ENCODE assay signal across 31 cellular contexts in the genomic region with DNA sequence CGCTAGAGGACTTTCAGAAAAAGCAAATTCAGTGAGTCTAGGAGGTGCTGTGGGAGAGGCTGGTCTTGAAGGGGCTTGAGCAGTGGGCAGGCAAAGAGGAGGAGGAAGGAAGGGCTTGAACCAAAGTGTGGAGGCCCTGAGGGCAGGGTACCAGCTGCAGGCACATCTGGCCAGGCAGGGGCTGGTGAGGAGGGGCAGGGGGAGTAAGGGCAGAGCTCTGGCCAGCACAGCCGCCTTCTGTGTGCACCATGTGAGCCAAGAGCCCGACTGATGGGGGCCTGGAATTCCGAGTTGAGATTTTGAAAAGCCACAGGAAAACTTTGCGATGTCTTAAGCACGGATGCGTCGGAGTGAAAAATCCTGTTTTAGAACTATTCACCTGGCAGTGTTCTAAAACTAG.
A peak's percentile ranks its signal among the peaks of the same experiment; 100 is the strongest.
DNase-seq lines count a peak whose midpoint lies in the region; ATAC-seq, FAIRE-seq and TF ChIP-seq lines count a peak whose summit lies in the region.
"Had no signal": no experiment of that assay in that cellular context is flagged by ENCODE, and none has a peak within 500 bp of the region (broad histone marks: within the 10 kb centered on the region; RNA-seq: fewer than 3 reads in every experiment).

No MANE protein-coding gene starts in this region.

- H3K4me1 ChIP-seq in endodermal cell (ENCODE audit: control insufficient read depth, insufficient read depth, low read length) (peaks cover 9% of the 10 kb centered on the region), suprapubic skin (peaks cover 23% of the 10 kb centered on the region)
- H3K4me1 ChIP-seq: colonic mucosa, prostate gland had no signal

- peaks cover 21% of the 10 kb centered on the region for H3K4me1 Mint-ChIP-seq in activated naive CD4-positive, alpha-beta T cell treated with anti-CD3 and anti-CD28 coated beads, Interleukin-2, amount 10 ng/mL, durations not matched to agents 7 days and 5 days
- H3K4me1 Mint-ChIP-seq in endodermal cell (peaks cover 24% of the 10 kb centered on the region), mesothelial cell of epicardium (peaks cover 11% of the 10 kb centered on the region)

- H3K9me3 ChIP-seq in endodermal cell (ENCODE audit: control insufficient read depth, low read length) = no peaks in the 10 kb centered on the region
- no peaks in the 10 kb centered on the region for H3K9me3 ChIP-seq in suprapubic skin
- H3K9me3 ChIP-seq: colonic mucosa, heart left ventricle, MG63, prostate gland, upper lobe of right lung had no signal

- DNase-seq in activated naive CD4-positive, alpha-beta T cell treated with anti-CD3 and anti-CD28 coated beads, Interleukin-2, amount 50 U/mL, for 72 hours (ENCODE audit: low spot score in 2 of 2) = no peak
- DNase-seq in activated naive CD4-positive, alpha-beta T cell treated with anti-CD3 and anti-CD28 coated beads, Interleukin-2, amount 10 ng/mL, durations not matched to agents 7 days and 5 days = no peak
- DNase-seq in endodermal cell (no peak), mesothelial cell of epicardium (ENCODE audit: low spot score in 2 of 2, unreplicated experiment in 2 of 2) (no peak), suprapubic skin (ENCODE audit: low spot score in 2 of 2) (no peak), H54 (ENCODE audit: insufficient read length, low spot score) (no peak), NCI-H1092 (lab: John Stamatoyannopoulos, UW) (no peak)
- DNase-seq: 8988T; activated CD4-positive, CD25-positive, alpha-beta regulatory T cell treated with anti-CD3 and anti-CD28 coated beads, Interleukin-2, amount 50 U/mL, for 72 hours; activated gamma-delta T cell treated with Interleukin-2 at 50 U/mL for 16 hours; AML-193; brain microvascular endothelial cell; CD8-positive, alpha-beta T cell; colonic mucosa; DMS153; heart left ventricle; left cardiac atrium; NCI-H1417; NCI-H2081; NCI-H345; stimulated activated CD8-positive, alpha-beta memory T cell treated with anti-CD3 and anti-CD28 coated beads, Interleukin-4, amount 100 ng/mL, for 48 hours; T-helper 1 cell; upper lobe of right lung had no signal

- no peak for TF ChIP-seq EP300 in suprapubic skin (IDR thresholded peaks at IDR 0.05)

- no peaks in the 10 kb centered on the region for H3K36me3 Mint-ChIP-seq in activated naive CD4-positive, alpha-beta T cell treated with anti-CD3 and anti-CD28 coated beads, Interleukin-2, amount 50 U/mL, for 72 hours
- H3K36me3 Mint-ChIP-seq in activated naive CD4-positive, alpha-beta T cell treated with anti-CD3 and anti-CD28 coated beads, Interleukin-2, amount 10 ng/mL, durations not matched to agents 7 days and 5 days = no peaks in the 10 kb centered on the region
- H3K36me3 Mint-ChIP-seq in endodermal cell (ENCODE audit: low read depth) = peaks cover 21% of the 10 kb centered on the region
- H3K36me3 Mint-ChIP-seq in mesothelial cell of epicardium = peaks cover 33% of the 10 kb centered on the region
- H3K36me3 Mint-ChIP-seq: CD8-positive, alpha-beta T cell; natural killer cell treated with Interleukin-12 subunit alpha and Interleukin-12 subunit beta and Interleukin-15 and Interleukin-18, amount 100 ng/mL, for 72 hours had no signal

- CTCF ChIA-PET in activated naive CD4-positive, alpha-beta T cell treated with anti-CD3 and anti-CD28 coated beads, Interleukin-2, amount 10 ng/mL, durations not matched to agents 7 days and 5 days (lab: Charles Lee) = interaction anchor here (1.8 to 2.9 kb wide), 2 partner anchors 112 to 115 kb away, joined by 4 to 15 read pairs; no protein-coding TSS in a partner anchor

- no peak for ATAC-seq in activated naive CD4-positive, alpha-beta T cell treated with anti-CD3 and anti-CD28 coated beads, Interleukin-2, amount 50 U/mL, for 72 hours
- no peak for ATAC-seq in HG02870 (IDR thresholded peaks at IDR 0.05; ENCODE audit: unreplicated experiment)
- ATAC-seq: activated CD8-positive, alpha-beta T cell treated with anti-CD3 and anti-CD28 coated beads for 36 hours; CD8-positive, alpha-beta T cell; K562; natural killer cell treated with Interleukin-12 subunit alpha and Interleukin-12 subunit beta and Interleukin-15 and Interleukin-18, amount 100 ng/mL, for 72 hours; upper lobe of right lung had no signal

- H3K27me3 ChIP-seq in endodermal cell (ENCODE audit: control insufficient read depth, insufficient read depth, low read length, poor library complexity, severe bottlenecking) (no peaks in the 10 kb centered on the region), suprapubic skin (no peaks in the 10 kb centered on the region)
- H3K27me3 ChIP-seq: brain microvascular endothelial cell, colonic mucosa, heart left ventricle, MG63, upper lobe of right lung had no signal

- peaks cover 23% of the 10 kb centered on the region for H3K27me3 Mint-ChIP-seq in activated naive CD4-positive, alpha-beta T cell treated with anti-CD3 and anti-CD28 coated beads, Interleukin-2, amount 10 ng/mL, durations not matched to agents 7 days and 5 days
- H3K27me3 Mint-ChIP-seq in endodermal cell (ENCODE audit: insufficient read depth) = no peaks in the 10 kb centered on the region
- H3K27me3 Mint-ChIP-seq in mesothelial cell of epicardium (ENCODE audit: low read depth) = no peaks in the 10 kb centered on the region
- H3K27me3 Mint-ChIP-seq: activated CD8-positive, alpha-beta T cell treated with anti-CD3 and anti-CD28 coated beads for 36 hours had no signal

- no peak overlapping the region for H3K9ac ChIP-seq in endodermal cell (ENCODE audit: extremely low read depth, low read length, poor library complexity, severe bottlenecking)

- H3K27ac Mint-ChIP-seq in activated naive CD4-positive, alpha-beta T cell treated with anti-CD3 and anti-CD28 coated beads, Interleukin-2, amount 50 U/mL, for 72 hours = peak overlapping the region; percentile 18 to 41
- H3K27ac Mint-ChIP-seq in activated naive CD4-positive, alpha-beta T cell treated with anti-CD3 and anti-CD28 coated beads, Interleukin-2, amount 10 ng/mL, durations not matched to agents 7 days and 5 days = no peak overlapping the region
- no peak overlapping the region for H3K27ac Mint-ChIP-seq in endodermal cell
- H3K27ac Mint-ChIP-seq in mesothelial cell of epicardium = peak overlapping the region; percentile 72
- H3K27ac Mint-ChIP-seq: activated CD8-positive, alpha-beta T cell treated with anti-CD3 and anti-CD28 coated beads for 36 hours; CD8-positive, alpha-beta T cell; natural killer cell treated with Interleukin-12 subunit alpha and Interleukin-12 subunit beta and Interleukin-15 and Interleukin-18, amount 100 ng/mL, for 72 hours had no signal

- H3K4me3 Mint-ChIP-seq in activated naive CD4-positive, alpha-beta T cell treated with anti-CD3 and anti-CD28 coated beads, Interleukin-2, amount 10 ng/mL, durations not matched to agents 7 days and 5 days = no peak overlapping the region
- H3K4me3 Mint-ChIP-seq in endodermal cell = no peak overlapping the region
- no peak overlapping the region for H3K4me3 Mint-ChIP-seq in mesothelial cell of epicardium
- H3K4me3 Mint-ChIP-seq: activated CD8-positive, alpha-beta T cell treated with anti-CD3 and anti-CD28 coated beads for 36 hours; CD8-positive, alpha-beta T cell; natural killer cell treated with Interleukin-12 subunit alpha and Interleukin-12 subunit beta and Interleukin-15 and Interleukin-18, amount 100 ng/mL, for 72 hours had no signal

- peak overlapping the region; percentile 55 for H3K27ac ChIP-seq in endodermal cell (ENCODE audit: low read depth, low read length)
- peak overlapping the region; percentile 58 for H3K27ac ChIP-seq in suprapubic skin
- H3K27ac ChIP-seq: brain microvascular endothelial cell, colonic mucosa had no signal

- no peak overlapping the region for H3K4me3 ChIP-seq in endodermal cell (ENCODE audit: low read length)
- no peak overlapping the region for H3K4me3 ChIP-seq in suprapubic skin
- H3K4me3 ChIP-seq: colonic mucosa, heart left ventricle, K562, MG63, prostate gland, upper lobe of right lung had no signal

- H3K36me3 ChIP-seq in endodermal cell (ENCODE audit: control insufficient read depth, insufficient read depth, low read length) = peaks cover 23% of the 10 kb centered on the region
- peaks cover 63% of the 10 kb centered on the region for H3K36me3 ChIP-seq in suprapubic skin
- H3K36me3 ChIP-seq: colonic mucosa had no signal

- 79 to 81% methylated on average over 8 of the region's 8 CpGs for WGBS in endodermal cell (ENCODE audit: insufficient coverage in 1 of 2, insufficient read length in 1 of 2), 2 experiments
- 30% methylated on average over 8 of the region's 8 CpGs for WGBS in suprapubic skin

- H3K9me3 Mint-ChIP-seq in activated naive CD4-positive, alpha-beta T cell treated with anti-CD3 and anti-CD28 coated beads, Interleukin-2, amount 50 U/mL, for 72 hours = no peaks in the 10 kb centered on the region
- no peaks in the 10 kb centered on the region for H3K9me3 Mint-ChIP-seq in activated naive CD4-positive, alpha-beta T cell treated with anti-CD3 and anti-CD28 coated beads, Interleukin-2, amount 10 ng/mL, durations not matched to agents 7 days and 5 days
- no peaks in the 10 kb centered on the region for H3K9me3 Mint-ChIP-seq in endodermal cell
- no peaks in the 10 kb centered on the region for H3K9me3 Mint-ChIP-seq in mesothelial cell of epicardium
- H3K9me3 Mint-ChIP-seq: activated CD8-positive, alpha-beta T cell treated with anti-CD3 and anti-CD28 coated beads for 36 hours; CD8-positive, alpha-beta T cell; natural killer cell treated with Interleukin-12 subunit alpha and Interleukin-12 subunit beta and Interleukin-15 and Interleukin-18, amount 100 ng/mL, for 72 hours had no signal

- TF ChIP-seq CTCF in endodermal cell (conservative IDR thresholded peaks at IDR 0.05) = no peak
- no peak for TF ChIP-seq CTCF in mesothelial cell of epicardium (IDR thresholded peaks at IDR 0.05; ENCODE audit: unreplicated experiment)
- TF ChIP-seq CTCF in suprapubic skin (IDR thresholded peaks at IDR 0.05) = no peak

- TF ChIP-seq POLR2A in suprapubic skin (IDR thresholded peaks at IDR 0.05) = no peak
- TF ChIP-seq POLR2A in H54 (IDR thresholded peaks at IDR 0.05; ENCODE audit: low read depth, low read length) = no peak

- FAIRE-seq in H54 (lab: Jason Lieb, UNC) = no peak
- FAIRE-seq: endometrium, G401.6, K562 had no signal

Comparison
In these comparisons a context has a peak if more than half of its experiments do, and no peak if none do; other contexts are left out.
1. H3K27ac Mint-ChIP-seq: peak in activated naive CD4-positive, alpha-beta T cell treated with anti-CD3 and anti-CD28 coated beads, Interleukin-2, amount 50 U/mL, for 72 hours (2 of 2) and mesothelial cell of epicardium (single experiment); none in activated naive CD4-positive, alpha-beta T cell treated with anti-CD3 and anti-CD28 coated beads, Interleukin-2, amount 10 ng/mL, durations not matched to agents 7 days and 5 days (single experiment) and endodermal cell (single experiment).